ENCODE assay signal across 8 cellular contexts in genomic region chr1:2413495-2414296, GRCh38. TPM values are rescaled to one million over a fixed set of nuclear protein-coding genes. Genes with fewer than 3 reads are reported as not detected.
DNase-seq lines count a peak whose midpoint lies in the region; ATAC-seq and TF ChIP-seq lines count a peak whose summit lies in the region.

No MANE protein-coding gene starts in this region.

- peak overlapping the region; percentile 94 for H3K27ac Mint-ChIP-seq in T-helper 17 cell

- H3K27me3 ChIP-seq in prostate gland (replicated peaks; ENCODE audit: insufficient read depth) = no peaks in the 10 kb centered on the region

- ATAC-seq in Right ventricle myocardium superior (ENCODE audit: poor library complexity) (no peak), Right ventricle myocardium inferior (no peak), T-helper 17 cell (no peak), HG02885 (IDR thresholded peaks at IDR 0.05; ENCODE audit: poor library complexity, unreplicated experiment) (no peak), HG03520 (IDR thresholded peaks at IDR 0.05; ENCODE audit: unreplicated experiment) (no peak)

- peak overlapping the region; percentile 89 for H3K4me3 Mint-ChIP-seq in T-helper 17 cell

- peak overlapping the region; percentile 93 to 95 for H3K4me3 ChIP-seq in prostate gland

- peaks cover 50% of the 10 kb centered on the region for H3K4me1 ChIP-seq in prostate gland (replicated peaks)

- no peaks in the 10 kb centered on the region for H3K27me3 Mint-ChIP-seq in T-helper 17 cell

- DNase-seq in Right ventricle myocardium superior (peak; percentile 51), Right ventricle myocardium inferior (ENCODE audit: missing footprints) (no peak), T-helper 17 cell (no peak), epithelial cell of prostate (ENCODE audit: low read depth, low spot score) (no peak), prostate gland (ENCODE audit: low spot score) (no peak), glomerular visceral epithelial cell (ENCODE audit: extremely low spot score) (no peak)

- H3K36me3 Mint-ChIP-seq in T-helper 17 cell (ENCODE audit: low read depth) = no peaks in the 10 kb centered on the region

- WGBS in prostate gland = 54% methylated on average over 28 of the region's 28 CpGs

- H3K9me3 ChIP-seq in T-helper 17 cell (ENCODE audit: control insufficient read depth, low read length, poor library complexity, severe bottlenecking) = no peaks in the 10 kb centered on the region
- H3K9me3 ChIP-seq in prostate gland = no peaks in the 10 kb centered on the region

- TF ChIP-seq CTCF in prostate gland (IDR thresholded peaks at IDR 0.05) = no peak

- no peaks in the 10 kb centered on the region for H3K36me3 ChIP-seq in prostate gland

- peaks cover 34% of the 10 kb centered on the region for H3K4me1 Mint-ChIP-seq in T-helper 17 cell

- peak overlapping the region; percentile 64 for H3K27ac ChIP-seq in epithelial cell of prostate
- H3K27ac ChIP-seq in prostate gland = peak overlapping the region; percentile 87 to 96

- TF ChIP-seq POLR2A in prostate gland (IDR thresholded peaks at IDR 0.05) = no peak

- intact Hi-C loops in Right ventricle myocardium superior (cut with DNase I) = loop anchor here (2.0 kb wide), 1 partner anchor 133 kb away; no protein-coding TSS in a partner anchor
- intact Hi-C loops in Right ventricle myocardium inferior (cut with DNase I) = loop anchor here (1.0 to 10.0 kb wide), 5 partner anchors 114 to 1011 kb away; partner anchors contain the start of gene PANK4
- intact Hi-C loops in prostate gland (cut with DNase I) = loop anchor here (10.0 kb wide), 1 partner anchor 231 kb away; no protein-coding TSS in a partner anchor

RNA-seq across cellular contexts. Expression of gene PEX10, which starts 1.3 kb away (rescaled TPM):
- 15.2 TPM for total RNA-seq in Right ventricle myocardium superior
- 14.5 TPM for total RNA-seq in Right ventricle myocardium inferior
- total RNA-seq in T-helper 17 cell = 1 to 10 TPM; 7.3 to 8.3 TPM
- 10 to 100 TPM; 38.3 to 49.9 TPM for total RNA-seq in prostate gland

RNA-seq across cellular contexts. Expression of gene RER1, which starts 22.1 kb away (rescaled TPM):
- total RNA-seq in Right ventricle myocardium superior = 81.8 TPM
- 85.8 TPM for total RNA-seq in Right ventricle myocardium inferior
- total RNA-seq in T-helper 17 cell = 10 to 100 TPM; 68.4 to 70.0 TPM
- 10 to 100 TPM; 86.1 to 97.0 TPM for total RNA-seq in prostate gland

RNA-seq across cellular contexts. Expression of gene MORN1, which starts 22.3 kb away (rescaled TPM):
- total RNA-seq in Right ventricle myocardium superior = 5.0 TPM
- total RNA-seq in Right ventricle myocardium inferior = 4.9 TPM
- 1 to 10 TPM; 7.0 to 8.4 TPM for total RNA-seq in T-helper 17 cell
- 10 to 100 TPM; 18.6 to 21.0 TPM for total RNA-seq in prostate gland
